Comparison of ENCODE assay signal across 1 cellular context in the genomic region with DNA sequence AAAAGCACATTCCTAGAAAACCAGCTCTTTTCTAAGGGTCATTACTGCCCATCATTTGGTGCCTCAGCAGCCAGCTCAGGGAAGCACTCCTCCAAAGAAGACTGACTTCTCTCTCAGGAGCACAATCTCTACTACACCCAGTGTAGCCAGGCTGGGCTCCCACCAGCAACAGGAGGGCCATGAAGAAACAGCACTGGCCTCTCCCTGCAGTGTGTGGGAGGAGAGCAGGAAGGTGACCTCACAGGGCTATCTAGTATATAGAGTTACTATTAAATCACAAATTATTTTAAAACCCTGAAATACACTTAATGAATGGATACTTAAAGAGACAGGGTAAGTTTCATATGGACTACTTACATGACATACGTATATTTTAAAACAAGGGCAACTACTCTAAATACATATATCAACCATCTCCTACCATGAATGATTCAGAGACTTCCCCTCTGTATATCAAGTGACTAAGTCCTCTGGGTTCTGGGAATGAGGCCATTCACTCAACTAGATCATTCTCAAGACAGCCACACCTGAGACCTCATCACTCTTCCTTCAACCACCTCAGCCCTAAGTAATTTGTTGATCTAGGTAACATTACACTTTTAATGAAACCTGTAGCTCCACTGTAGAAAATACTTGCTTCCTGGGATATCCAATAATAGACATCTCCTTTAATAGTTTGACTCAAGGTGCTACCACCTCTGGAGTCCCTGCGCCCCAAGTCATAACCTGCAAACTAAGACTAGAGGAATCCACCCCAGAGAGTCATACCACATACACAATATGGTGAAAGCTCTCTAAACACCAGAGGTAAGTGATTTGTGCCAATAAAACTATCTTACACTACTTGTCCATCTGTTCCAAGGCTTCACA.
TF ChIP-seq lines count a peak whose summit lies in the region.

No MANE protein-coding gene starts in this region.

TF ChIP-seq in SK-N-SH treated with all-trans-retinoic acid at 6 μM for 48 hours, 23 proteins besides CTCF, POLR2A, EP300 and RAD21:
- no peak for TF ChIP-seq PPARA (CRISPR knock-in tag; IDR thresholded peaks at IDR 0.05; ENCODE audit: borderline replicate concordance)
- TF ChIP-seq, protein P1, sequence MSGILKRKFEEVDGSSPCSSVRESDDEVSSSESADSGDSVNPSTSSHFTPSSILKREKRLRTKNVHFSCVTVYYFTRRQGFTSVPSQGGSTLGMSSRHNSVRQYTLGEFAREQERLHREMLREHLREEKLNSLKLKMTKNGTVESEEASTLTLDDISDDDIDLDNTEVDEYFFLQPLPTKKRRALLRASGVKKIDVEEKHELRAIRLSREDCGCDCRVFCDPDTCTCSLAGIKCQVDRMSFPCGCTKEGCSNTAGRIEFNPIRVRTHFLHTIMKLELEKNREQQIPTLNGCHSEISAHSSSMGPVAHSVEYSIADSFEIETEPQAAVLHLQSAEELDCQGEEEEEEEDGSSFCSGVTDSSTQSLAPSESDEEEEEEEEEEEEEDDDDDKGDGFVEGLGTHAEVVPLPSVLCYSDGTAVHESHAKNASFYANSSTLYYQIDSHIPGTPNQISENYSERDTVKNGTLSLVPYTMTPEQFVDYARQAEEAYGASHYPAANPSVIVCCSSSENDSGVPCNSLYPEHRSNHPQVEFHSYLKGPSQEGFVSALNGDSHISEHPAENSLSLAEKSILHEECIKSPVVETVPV (CRISPR knock-in tag; IDR thresholded peaks at IDR 0.05), result no peak
- TF ChIP-seq ZFP30 (CRISPR knock-in tag; IDR thresholded peaks at IDR 0.05), result no peak
- TF ChIP-seq CSDC2 (CRISPR knock-in tag; IDR thresholded peaks at IDR 0.05), result no peak
- no peak for TF ChIP-seq ZC3H10 (CRISPR knock-in tag; IDR thresholded peaks at IDR 0.05)
- no peak for TF ChIP-seq ZNF8 (CRISPR knock-in tag; IDR thresholded peaks at IDR 0.05)
- TF ChIP-seq ESRRG (CRISPR knock-in tag; IDR thresholded peaks at IDR 0.05), result no peak
- TF ChIP-seq, protein P2, sequence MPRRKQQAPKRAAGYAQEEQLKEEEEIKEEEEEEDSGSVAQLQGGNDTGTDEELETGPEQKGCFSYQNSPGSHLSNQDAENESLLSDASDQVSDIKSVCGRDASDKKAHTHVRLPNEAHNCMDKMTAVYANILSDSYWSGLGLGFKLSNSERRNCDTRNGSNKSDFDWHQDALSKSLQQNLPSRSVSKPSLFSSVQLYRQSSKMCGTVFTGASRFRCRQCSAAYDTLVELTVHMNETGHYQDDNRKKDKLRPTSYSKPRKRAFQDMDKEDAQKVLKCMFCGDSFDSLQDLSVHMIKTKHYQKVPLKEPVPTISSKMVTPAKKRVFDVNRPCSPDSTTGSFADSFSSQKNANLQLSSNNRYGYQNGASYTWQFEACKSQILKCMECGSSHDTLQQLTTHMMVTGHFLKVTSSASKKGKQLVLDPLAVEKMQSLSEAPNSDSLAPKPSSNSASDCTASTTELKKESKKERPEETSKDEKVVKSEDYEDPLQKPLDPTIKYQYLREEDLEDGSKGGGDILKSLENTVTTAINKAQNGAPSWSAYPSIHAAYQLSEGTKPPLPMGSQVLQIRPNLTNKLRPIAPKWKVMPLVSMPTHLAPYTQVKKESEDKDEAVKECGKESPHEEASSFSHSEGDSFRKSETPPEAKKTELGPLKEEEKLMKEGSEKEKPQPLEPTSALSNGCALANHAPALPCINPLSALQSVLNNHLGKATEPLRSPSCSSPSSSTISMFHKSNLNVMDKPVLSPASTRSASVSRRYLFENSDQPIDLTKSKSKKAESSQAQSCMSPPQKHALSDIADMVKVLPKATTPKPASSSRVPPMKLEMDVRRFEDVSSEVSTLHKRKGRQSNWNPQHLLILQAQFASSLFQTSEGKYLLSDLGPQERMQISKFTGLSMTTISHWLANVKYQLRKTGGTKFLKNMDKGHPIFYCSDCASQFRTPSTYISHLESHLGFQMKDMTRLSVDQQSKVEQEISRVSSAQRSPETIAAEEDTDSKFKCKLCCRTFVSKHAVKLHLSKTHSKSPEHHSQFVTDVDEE (CRISPR knock-in tag; IDR thresholded peaks at IDR 0.05), result no peak
TF ChIP-seq in SK-N-SH treated with all-trans-retinoic acid at 6 μM for 48 hours: peak in this region for 0.
